Comparison of ENCODE assay signal across 18 cellular contexts in the genomic region with DNA sequence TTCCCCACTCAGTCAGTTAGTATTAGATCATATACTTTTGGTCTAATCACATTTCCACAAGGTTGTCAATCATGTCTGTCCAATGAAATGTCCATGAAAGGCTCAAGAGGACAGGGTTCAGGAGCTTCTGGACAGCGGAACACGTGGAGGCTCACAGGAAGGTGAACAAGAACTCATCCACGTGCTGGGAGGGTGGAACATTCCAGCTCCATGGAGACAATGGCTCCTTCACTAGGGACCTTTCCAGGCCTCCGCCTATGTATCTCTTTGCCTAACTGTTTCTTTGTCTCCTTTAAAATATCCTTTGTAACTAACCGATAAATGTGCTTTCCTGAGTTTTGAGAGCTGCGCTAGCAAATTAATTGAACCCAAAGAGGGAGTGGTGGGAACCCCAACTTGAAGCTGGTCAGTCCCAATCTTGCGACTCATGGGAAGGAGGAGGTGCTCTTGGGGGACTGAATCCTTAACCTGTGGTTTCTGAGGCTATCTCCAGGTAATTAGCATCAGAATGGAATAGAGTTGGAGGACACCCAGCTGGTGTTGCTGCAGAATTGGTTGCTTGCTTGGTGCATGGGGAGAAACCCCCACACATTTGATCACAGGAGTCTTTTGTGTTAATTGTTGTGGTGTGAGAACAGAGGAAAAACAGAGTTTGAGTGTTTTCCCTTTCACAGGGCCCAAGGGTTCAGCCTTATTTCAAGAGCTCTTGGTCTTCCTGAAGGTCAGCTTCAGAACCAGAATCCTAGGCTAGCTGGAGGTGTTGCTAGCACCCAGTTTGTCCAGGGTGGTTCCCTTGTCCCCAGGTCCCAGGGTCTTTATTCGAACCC. TPM values are rescaled to one million over a fixed set of nuclear protein-coding genes. Genes with fewer than 3 reads are reported as not detected.
A peak's percentile ranks its signal among the peaks of the same experiment; 100 is the strongest.
DNase-seq lines count a peak whose midpoint lies in the region; ATAC-seq and TF ChIP-seq lines count a peak whose summit lies in the region.
"Had no signal": no experiment of that assay in that cellular context is flagged by ENCODE, and none has a peak within 500 bp of the region (broad histone marks: within the 10 kb centered on the region; RNA-seq: fewer than 3 reads in every experiment).

No MANE protein-coding gene starts in this region.

- H2BK15ac ChIP-seq in neuronal stem cell (ENCODE audit: low read length), result peak overlapping the region; percentile 97

- H3K9me3 ChIP-seq in DND-41 (ENCODE audit: insufficient read depth, low read length, severe bottlenecking), result no peaks in the 10 kb centered on the region
- no peaks in the 10 kb centered on the region for H3K9me3 ChIP-seq in HUES48 (ENCODE audit: control insufficient read depth, insufficient read depth, low read length)
- H3K9me3 ChIP-seq in endodermal cell (ENCODE audit: control insufficient read depth, low read length), result no peaks in the 10 kb centered on the region
- H3K9me3 ChIP-seq in neuronal stem cell (replicated peaks in 1 of 2; ENCODE audit: control insufficient read depth in 2 of 2, insufficient read depth in 1 of 2, low read depth in 1 of 2, low read length in 2 of 2), result no peaks in the 10 kb centered on the region
- H3K9me3 ChIP-seq: ascending aorta, Caco-2, gastrocnemius medialis had no signal

- H3K36me3 ChIP-seq in DND-41 (ENCODE audit: insufficient read depth, low read length) (peaks cover 7% of the 10 kb centered on the region), HUES48 (ENCODE audit: control insufficient read depth, insufficient read depth, low read length) (peaks cover 5% of the 10 kb centered on the region; the same call in 1 of the 2 replicates), endodermal cell (ENCODE audit: control insufficient read depth, insufficient read depth, low read length) (peaks cover 1% of the 10 kb centered on the region), neuronal stem cell (replicated peaks in 1 of 2; ENCODE audit: control insufficient read depth in 2 of 2, insufficient read depth in 2 of 2, low read length in 2 of 2) (peaks cover 2 to 9% of the 10 kb centered on the region in 2 donors)
- H3K36me3 ChIP-seq: ascending aorta, gastrocnemius medialis had no signal

- ATAC-seq in DND-41 (ENCODE audit: insufficient read depth, low read depth), result no peak
- ATAC-seq: gastrocnemius medialis had no signal

- peak overlapping the region; percentile 35 for H2BK120ac ChIP-seq in neuronal stem cell (ENCODE audit: low read depth, low read length)

- H3K27ac Mint-ChIP-seq in endodermal cell (peak overlapping the region; percentile 91), MCF 10A (ENCODE audit: low read depth, unreplicated experiment) (no peak overlapping the region)
- H3K27ac Mint-ChIP-seq in activated naive CD4-positive, alpha-beta T cell treated with anti-CD3 and anti-CD28 coated beads, Interleukin-2, amount 10 ng/mL, durations not matched to agents 7 days and 5 days, result no peak overlapping the region
- H3K27ac Mint-ChIP-seq: activated CD4-positive, alpha-beta T cell treated with anti-CD3 and anti-CD28 coated beads, Interleukin-2, amount 10 ng/mL, durations not matched to agents 24 days and 14 days had no signal

- H3K36me3 Mint-ChIP-seq in endodermal cell (ENCODE audit: low read depth) (peaks cover 4% of the 10 kb centered on the region), MCF 10A (ENCODE audit: insufficient read depth, unreplicated experiment) (no peaks in the 10 kb centered on the region)
- peaks cover 3% of the 10 kb centered on the region for H3K36me3 Mint-ChIP-seq in activated naive CD4-positive, alpha-beta T cell treated with anti-CD3 and anti-CD28 coated beads, Interleukin-2, amount 10 ng/mL, durations not matched to agents 7 days and 5 days
- H3K36me3 Mint-ChIP-seq: immature natural killer cell had no signal

- H3K4me1 Mint-ChIP-seq in endodermal cell, result peaks cover 31% of the 10 kb centered on the region
- peaks cover 22% of the 10 kb centered on the region for H3K4me1 Mint-ChIP-seq in MCF 10A (ENCODE audit: insufficient read depth, unreplicated experiment)
- peaks cover 18% of the 10 kb centered on the region for H3K4me1 Mint-ChIP-seq in activated naive CD4-positive, alpha-beta T cell treated with anti-CD3 and anti-CD28 coated beads, Interleukin-2, amount 10 ng/mL, durations not matched to agents 7 days and 5 days

- TF ChIP-seq CTCF in DND-41 (IDR thresholded peaks at IDR 0.05; ENCODE audit: borderline replicate concordance, extremely low read depth, low read length, poor library complexity, severe bottlenecking) (no peak), endodermal cell (conservative IDR thresholded peaks at IDR 0.05) (peak; percentile 39), MCF 10A (IDR thresholded peaks at IDR 0.05; ENCODE audit: unreplicated experiment) (no peak)

- no peak overlapping the region for H3K14ac ChIP-seq in neuronal stem cell (ENCODE audit: low read length)

- WGBS in endodermal cell (ENCODE audit: insufficient coverage in 1 of 2, insufficient read length in 1 of 2), 2 experiments, result 56 to 67% methylated on average over 7 to 8 of the region's 8 CpGs
- WGBS in neuronal stem cell (ENCODE audit: extremely low coverage in 2 of 2, insufficient read length in 2 of 2, insufficient replicate concordance in 1 of 2), 2 donors, result no CpG with 5 or more reads among the region's 8 CpGs

- H3K9me3 Mint-ChIP-seq in endodermal cell, result no peaks in the 10 kb centered on the region
- no peaks in the 10 kb centered on the region for H3K9me3 Mint-ChIP-seq in MCF 10A (ENCODE audit: unreplicated experiment)
- no peaks in the 10 kb centered on the region for H3K9me3 Mint-ChIP-seq in activated naive CD4-positive, alpha-beta T cell treated with anti-CD3 and anti-CD28 coated beads, Interleukin-2, amount 10 ng/mL, durations not matched to agents 7 days and 5 days
- H3K9me3 Mint-ChIP-seq: activated CD4-positive, alpha-beta T cell treated with anti-CD3 and anti-CD28 coated beads, Interleukin-2, amount 10 ng/mL, durations not matched to agents 24 days and 14 days; immature natural killer cell had no signal

- BruUV-seq in MCF 10A (replicated peaks; lab: Mats Ljungman, UMichigan), result no TSS peak

- H3K4me2 ChIP-seq in DND-41 (ENCODE audit: insufficient read depth, low read length) (no peak overlapping the region), neuronal stem cell (ENCODE audit: insufficient read depth, low read length, poor library complexity, severe bottlenecking) (no peak overlapping the region)

- H3K4me1 ChIP-seq in DND-41 (ENCODE audit: insufficient read depth, low read length), result peaks cover 14% of the 10 kb centered on the region
- H3K4me1 ChIP-seq in HUES48 (ENCODE audit: control insufficient read depth, insufficient read depth, low read length), result peaks cover 24% of the 10 kb centered on the region
- H3K4me1 ChIP-seq in endodermal cell (ENCODE audit: control insufficient read depth, insufficient read depth, low read length), result peaks cover 11% of the 10 kb centered on the region
- H3K4me1 ChIP-seq in neuronal stem cell (ENCODE audit: control insufficient read depth in 2 of 2, insufficient read depth in 1 of 2, low read depth in 1 of 2, low read length in 2 of 2), result peaks cover 23 to 28% of the 10 kb centered on the region in 2 donors

- no peaks in the 10 kb centered on the region for H3K27me3 Mint-ChIP-seq in endodermal cell (ENCODE audit: insufficient read depth)
- no peaks in the 10 kb centered on the region for H3K27me3 Mint-ChIP-seq in MCF 10A (ENCODE audit: insufficient read depth, unreplicated experiment)
- H3K27me3 Mint-ChIP-seq in activated naive CD4-positive, alpha-beta T cell treated with anti-CD3 and anti-CD28 coated beads, Interleukin-2, amount 10 ng/mL, durations not matched to agents 7 days and 5 days, result peaks cover 30% of the 10 kb centered on the region

- H3K79me2 ChIP-seq in DND-41 (ENCODE audit: insufficient read depth, low read length), result peaks cover 20% of the 10 kb centered on the region

- DNase-seq in DND-41, result no peak
- peak; percentile 89 for DNase-seq in endodermal cell
- no peak for DNase-seq in neuronal stem cell (ENCODE audit: low spot score)
- no peak for DNase-seq in MCF 10A (ENCODE audit: unreplicated experiment)
- DNase-seq in activated gamma-delta T cell treated with Interleukin-2 at 50 U/mL for 16 hours, result no peak
- no peak for DNase-seq in activated gamma-delta T cell (lab: John Stamatoyannopoulos, UW)
- no peak for DNase-seq in activated naive CD4-positive, alpha-beta T cell treated with anti-CD3 and anti-CD28 coated beads, Interleukin-2, amount 10 ng/mL, durations not matched to agents 7 days and 5 days
- DNase-seq: activated CD4-positive, alpha-beta T cell treated with anti-CD3 and anti-CD28 coated beads, Interleukin-2, amount 10 ng/mL, durations not matched to agents 24 days and 14 days; activated CD8-positive, alpha-beta memory T cell treated with anti-CD3 and anti-CD28 coated beads, Interleukin-2, amount 50 U/mL, for 4 hours; activated naive CD4-positive, alpha-beta T cell; Caco-2; gastrocnemius medialis; GF-D8; immature natural killer cell; NCI-H774; stimulated activated CD4-positive, alpha-beta T cell treated with anti-CD3 and anti-CD28 coated beads, Interleukin-2, amount 100 ng/mL, for 48 hours had no signal

- no peak overlapping the region for H3K4me3 Mint-ChIP-seq in endodermal cell
- H3K4me3 Mint-ChIP-seq in MCF 10A (ENCODE audit: unreplicated experiment), result no peak overlapping the region
- no peak overlapping the region for H3K4me3 Mint-ChIP-seq in activated naive CD4-positive, alpha-beta T cell treated with anti-CD3 and anti-CD28 coated beads, Interleukin-2, amount 10 ng/mL, durations not matched to agents 7 days and 5 days
- H3K4me3 Mint-ChIP-seq: activated CD4-positive, alpha-beta T cell treated with anti-CD3 and anti-CD28 coated beads, Interleukin-2, amount 10 ng/mL, durations not matched to agents 24 days and 14 days had no signal

- H2BK12ac ChIP-seq in neuronal stem cell (ENCODE audit: low read length), result peak overlapping the region; percentile 30

- no peak overlapping the region for H3K23ac ChIP-seq in neuronal stem cell (ENCODE audit: low read depth, low read length, poor library complexity)

- no peak overlapping the region for H2BK5ac ChIP-seq in neuronal stem cell (ENCODE audit: low read length)

- intact Hi-C loops in MCF 10A (cut with micrococcal nuclease), result no loop called here

- no peak overlapping the region for H4K91ac ChIP-seq in neuronal stem cell (ENCODE audit: low read depth, low read length, poor library complexity)

- CTCF ChIA-PET in MCF 10A (lab: Yijun Ruan, JAX), result interaction anchor here (0.6 to 1.4 kb wide), 3 partner anchors 9 to 256 kb away, joined by 3 to 5 read pairs (median 3); no protein-coding TSS in a partner anchor
- CTCF ChIA-PET in activated naive CD4-positive, alpha-beta T cell treated with anti-CD3 and anti-CD28 coated beads, Interleukin-2, amount 10 ng/mL, durations not matched to agents 7 days and 5 days (lab: Charles Lee), result no interaction called here

- no peak overlapping the region for H4K8ac ChIP-seq in neuronal stem cell (ENCODE audit: low read depth, low read length)

- H2AK5ac ChIP-seq in neuronal stem cell (ENCODE audit: low read depth, low read length), result peak overlapping the region; percentile 59

- H3K4me3 ChIP-seq in DND-41 (ENCODE audit: low read depth in 1 of 2, low read length in 2 of 2) (no peak overlapping the region), HUES48 (ENCODE audit: low read depth, low read length) (no peak overlapping the region), endodermal cell (ENCODE audit: low read length) (no peak overlapping the region), neuronal stem cell (ENCODE audit: low read length in 2 of 2) (no peak overlapping the region)
- H3K4me3 ChIP-seq: ascending aorta, gastrocnemius medialis had no signal

- H3K18ac ChIP-seq in neuronal stem cell (ENCODE audit: low read length), result peak overlapping the region; percentile 68

- no peak overlapping the region for H3K9ac ChIP-seq in DND-41 (ENCODE audit: low read depth, low read length)
- peak overlapping the region; percentile 33; the same call in 1 of the 2 replicates for H3K9ac ChIP-seq in HUES48 (ENCODE audit: low read depth, low read length)
- H3K9ac ChIP-seq in endodermal cell (ENCODE audit: extremely low read depth, low read length, poor library complexity, severe bottlenecking), result no peak overlapping the region
- no peak overlapping the region for H3K9ac ChIP-seq in neuronal stem cell (ENCODE audit: low read depth, low read length, poor library complexity)

- POLR2A ChIA-PET in MCF 10A (lab: Yijun Ruan, JAX), result interaction anchor here (1.1 kb wide), 1 partner anchor 13 kb away, joined by 3 read pairs; no protein-coding TSS in a partner anchor

- H3K27ac ChIP-seq in DND-41 (ENCODE audit: low read length), result no peak overlapping the region
- peak overlapping the region; percentile 99 for H3K27ac ChIP-seq in HUES48 (ENCODE audit: low read depth, low read length)
- H3K27ac ChIP-seq in endodermal cell (ENCODE audit: low read depth, low read length), result peak overlapping the region; percentile 39
- H3K27ac ChIP-seq in neuronal stem cell (replicated peaks; ENCODE audit: low read length), result no peak overlapping the region
- H3K27ac ChIP-seq: ascending aorta had no signal

- no peak overlapping the region for H3K4ac ChIP-seq in neuronal stem cell (ENCODE audit: low read length)

- H3K27me3 ChIP-seq in DND-41 (ENCODE audit: insufficient read depth, low read length, poor library complexity) (peaks cover 5% of the 10 kb centered on the region), HUES48 (ENCODE audit: control insufficient read depth, insufficient read depth, low read length) (peaks cover 3% of the 10 kb centered on the region; the same call in 1 of the 2 replicates), endodermal cell (ENCODE audit: control insufficient read depth, insufficient read depth, low read length, poor library complexity, severe bottlenecking) (no peaks in the 10 kb centered on the region), neuronal stem cell (ENCODE audit: control insufficient read depth in 3 of 3, insufficient read depth in 3 of 3, low read depth in 1 of 3, low read length in 3 of 3) (no peaks in the 10 kb centered on the region)
- H3K27me3 ChIP-seq: ascending aorta, gastrocnemius medialis had no signal

- peaks cover 13% of the 10 kb centered on the region for H4K20me1 ChIP-seq in DND-41 (ENCODE audit: insufficient read depth, low read length)

- H2AFZ ChIP-seq in DND-41 (ENCODE audit: low read depth, low read length) (0 out of 2 replicates have a peak overlapping the region, but pooled peaks have one; percentile 15), neuronal stem cell (ENCODE audit: low read length) (peak overlapping the region; percentile 79)

- peaks cover 2% of the 10 kb centered on the region for H3K79me1 ChIP-seq in neuronal stem cell (ENCODE audit: low read depth, low read length)

RNA-seq across cellular contexts. Expression of a gene that starts 3.0 kb away (rescaled TPM):
- 100 to 1,000 TPM; 373 to 472 TPM for total RNA-seq in endodermal cell
- 576 TPM for polyA plus RNA-seq in endodermal cell (2013, experiment 1 of 2)
- polyA plus RNA-seq in endodermal cell (2013, experiment 2 of 2), result 503 TPM
- 423 TPM for polyA plus RNA-seq in neuronal stem cell (2013, experiment 1 of 2)
- polyA plus RNA-seq in neuronal stem cell (2013, experiment 2 of 2), result 428 TPM
- total RNA-seq in MCF 10A (2022), result 179 and 326 TPM in 2 replicates

Comparison
In these comparisons a context has a peak if more than half of its experiments do, and no peak if none do; other contexts are left out.
1. H3K27ac ChIP-seq: peak in HUES48 (single experiment) and endodermal cell (single experiment); none in DND-41 (single experiment) and neuronal stem cell (single experiment).